In genomic region chr16:23595951-23596720, GRCh38 we compare ENCODE assay signal across 8 cellular contexts. TPM values are rescaled to one million over a fixed set of nuclear protein-coding genes. Genes with fewer than 3 reads are reported as not detected.
DNase-seq lines count a peak whose midpoint lies in the region; ATAC-seq, FAIRE-seq and TF ChIP-seq lines count a peak whose summit lies in the region.

Gene NDUFAB1, minus strand, starts transcription at chr16:23596316. Its CDS starts 26 bp downstream, at chr16:23596290.

- intact Hi-C loops in left lung (cut with DNase I), result no loop called here

- peak; percentile 100 for TF ChIP-seq CTCF in left lung (IDR thresholded peaks at IDR 0.05)

- peak; percentile 26 for FAIRE-seq in GM19239 (lab: Jason Lieb, UNC)

- peaks cover 30% of the 10 kb centered on the region for H3K4me1 Mint-ChIP-seq in activated CD4-positive, alpha-beta T cell treated with anti-CD3 and anti-CD28 coated beads, Interleukin-2, amount 10 ng/mL, durations not matched to agents 7 days and 5 days

- peak within 1 kb of the TSS; percentile 19 to 86 for H3K27ac ChIP-seq in left lung

- H3K27me3 Mint-ChIP-seq in activated CD4-positive, alpha-beta T cell treated with anti-CD3 and anti-CD28 coated beads, Interleukin-2, amount 10 ng/mL, durations not matched to agents 7 days and 5 days, result no peaks in the 10 kb centered on the region

- peaks cover 11 to 34% of the 10 kb centered on the region in 2 donors for H3K4me1 ChIP-seq in left lung

- no peaks in the 10 kb centered on the region for H3K9me3 ChIP-seq in left lung

- DNase-seq in C1 segment of cervical spinal cord (lab: John Stamatoyannopoulos, UW) (peak; percentile 28 to 92 (median 78)), GM19239 (ENCODE audit: insufficient read length, low spot score) (peak; percentile 92), NCI-H510A treated with DMSO at 0.1 percent for 48 hours (lab: John Stamatoyannopoulos, UW) (peak; percentile 92), dedifferentiated amniotic fluid mesenchymal stem cell (ENCODE audit: extremely low spot score) (peak; percentile 88), left lung (peak; percentile 92 to 99)
- peak; percentile 91 for DNase-seq in activated CD4-positive, alpha-beta T cell treated with anti-CD3 and anti-CD28 coated beads, Interleukin-2, amount 10 ng/mL, durations not matched to agents 7 days and 5 days
- DNase-seq in stimulated activated CD4-positive, alpha-beta T cell treated with anti-CD3 and anti-CD28 coated beads, Interleukin-2, amount 100 ng/mL, for 4 hours (ENCODE audit: low read depth), result peak; percentile 85

- H3K27ac Mint-ChIP-seq in activated CD4-positive, alpha-beta T cell treated with anti-CD3 and anti-CD28 coated beads, Interleukin-2, amount 10 ng/mL, durations not matched to agents 7 days and 5 days, result peak within 1 kb of the TSS; percentile 83

- ATAC-seq in HG03442 (IDR thresholded peaks at IDR 0.05; ENCODE audit: unreplicated experiment) (peak; percentile 91), left lung (peak; percentile 100)

- peaks cover 0 to 36% of the 10 kb centered on the region in 2 donors for H3K36me3 ChIP-seq in left lung

- POLR2A ChIA-PET in activated CD4-positive, alpha-beta T cell treated with anti-CD3 and anti-CD28 coated beads, Interleukin-2, amount 10 ng/mL, durations not matched to agents 7 days and 5 days (lab: Charles Lee), result interaction anchor here (0.6 kb wide), 1 partner anchor 14 kb away, joined by 3 read pairs; no protein-coding TSS in a partner anchor

- no peaks in the 10 kb centered on the region for H3K9me3 Mint-ChIP-seq in activated CD4-positive, alpha-beta T cell treated with anti-CD3 and anti-CD28 coated beads, Interleukin-2, amount 10 ng/mL, durations not matched to agents 7 days and 5 days

- H3K36me3 Mint-ChIP-seq in activated CD4-positive, alpha-beta T cell treated with anti-CD3 and anti-CD28 coated beads, Interleukin-2, amount 10 ng/mL, durations not matched to agents 7 days and 5 days (ENCODE audit: low read depth), result peaks cover 13% of the 10 kb centered on the region

- no peaks in the 10 kb centered on the region for H3K27me3 ChIP-seq in left lung

- CTCF ChIA-PET in activated CD4-positive, alpha-beta T cell treated with anti-CD3 and anti-CD28 coated beads, Interleukin-2, amount 10 ng/mL, durations not matched to agents 7 days and 5 days (lab: Charles Lee), result interaction anchor here (1.2 to 2.2 kb wide), 10 partner anchors 9 to 160 kb away, joined by 3 to 10 read pairs (median 3); partner anchors contain the start of gene UBFD1

- H3K4me3 Mint-ChIP-seq in activated CD4-positive, alpha-beta T cell treated with anti-CD3 and anti-CD28 coated beads, Interleukin-2, amount 10 ng/mL, durations not matched to agents 7 days and 5 days, result peak within 1 kb of the TSS; percentile 82

- H3K4me3 ChIP-seq in left lung, result peak within 1 kb of the TSS; percentile 87 to 99

RNA-seq across cellular contexts. Expression of gene NDUFAB1, which starts in this region (rescaled TPM):
- total RNA-seq in activated CD4-positive, alpha-beta T cell treated with anti-CD3 and anti-CD28 coated beads, Interleukin-2, amount 10 ng/mL, durations not matched to agents 7 days and 5 days, result 10 to 100 TPM; 57.8 to 82.6 TPM
- 10 to 100 TPM; 65.4 to 78.7 TPM for total RNA-seq in left lung

Comparison
In these comparisons a context has a peak if more than half of its experiments do, and no peak if none do; other contexts are left out.
1. Peak in every context shown above with its lines: DNase-seq, ATAC-seq, H3K4me3 ChIP-seq and H3K27ac ChIP-seq.